Comparison of ENCODE assay signal across 7 cellular contexts in the genomic region with DNA sequence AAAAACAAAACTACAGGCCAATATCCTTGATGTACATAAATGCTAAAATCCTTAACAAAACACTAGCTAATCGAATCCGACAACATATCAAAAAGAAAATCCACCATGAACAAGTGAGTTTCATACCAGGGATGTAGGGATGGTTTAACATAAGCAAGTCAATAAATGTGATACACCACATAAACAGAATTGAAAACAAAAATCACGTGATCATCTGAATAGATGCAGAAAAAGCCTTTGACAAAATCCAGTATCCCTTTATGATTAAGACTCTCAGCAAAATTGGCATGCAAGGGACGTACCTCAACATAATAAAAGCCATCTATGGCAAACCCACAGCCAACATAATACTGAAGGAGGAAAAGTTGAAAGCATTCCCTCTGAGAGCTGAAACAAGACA.
"Had no signal": no experiment of that assay in that cellular context is flagged by ENCODE, and none has a peak within 500 bp of the region (broad histone marks: within the 10 kb centered on the region; RNA-seq: fewer than 3 reads in every experiment).

No MANE protein-coding gene starts in this region.

- H3K4me3 Mint-ChIP-seq: IgD-negative memory B cell had no signal

- H3K27ac ChIP-seq: HL-60, KMS-11 had no signal

- FAIRE-seq: HTR-8/SVneo had no signal

- H3K27ac Mint-ChIP-seq: IgD-negative memory B cell had no signal

- H3K27me3 Mint-ChIP-seq: IgD-negative memory B cell had no signal

- H3K36me3 Mint-ChIP-seq: IgD-negative memory B cell had no signal

- H3K9ac ChIP-seq: KMS-11 had no signal

- DNase-seq: IMR-90, KBM-7, KG1 had no signal

- H3K4me1 Mint-ChIP-seq: IgD-negative memory B cell had no signal

- H3K4me2 ChIP-seq: KMS-11 had no signal
